ENCODE assay signal across 1 cellular context in genomic region chr3:69120879-69121464, GRCh38.
TF ChIP-seq lines count a peak whose summit lies in the region.

No MANE protein-coding gene starts in this region.

TF ChIP-seq in GM12878, 131 proteins besides CTCF, POLR2A, EP300 and RAD21 (continued from another document):
- TF ChIP-seq PKNOX1 (IDR thresholded peaks at IDR 0.05): no peak
- no peak for TF ChIP-seq SMAD5 (IDR thresholded peaks at IDR 0.05; ENCODE audit: low read depth)
- peak; percentile 70; the same call in 1 of the 2 replicates for TF ChIP-seq SMC3 (IDR thresholded peaks at IDR 0.05; ENCODE audit: borderline replicate concordance, low read length)
